ENCODE assay signal across 16 cellular contexts in genomic region chr9:127309715-127310114, GRCh38. TPM values are rescaled to one million over a fixed set of nuclear protein-coding genes. Genes with fewer than 3 reads are reported as not detected.
DNase-seq lines count a peak whose midpoint lies in the region; ATAC-seq and TF ChIP-seq lines count a peak whose summit lies in the region.
"Had no signal": no experiment of that assay in that cellular context is flagged by ENCODE, and none has a peak within 500 bp of the region (broad histone marks: within the 10 kb centered on the region; RNA-seq: fewer than 3 reads in every experiment).

No MANE protein-coding gene starts in this region.

- H3K27me3 ChIP-seq in heart left ventricle = no peaks in the 10 kb centered on the region
- no peaks in the 10 kb centered on the region for H3K27me3 ChIP-seq in ascending aorta
- H3K27me3 ChIP-seq in vagina = no peaks in the 10 kb centered on the region

- intact Hi-C loops in heart left ventricle (cut with DNase I) = loop anchor here in 7 of 10 donors (2.0 to 10.0 kb wide), 7 partner anchors 38 to 89 kb away; partner anchors contain the start of gene SLC2A8 (in 4 of the 7)
- intact Hi-C loops in Right ventricle myocardium inferior (cut with DNase I) = loop anchor here (2.0 to 10.0 kb wide), 2 partner anchors 51 to 115 kb away; partner anchors contain the start of gene ZNF79
- intact Hi-C loops in ascending aorta (cut with DNase I) = loop anchor here (2.0 to 5.0 kb wide), 2 partner anchors 52 to 87 kb away; partner anchors contain the start of gene SLC2A8
- intact Hi-C loops in vagina (cut with DNase I) = loop anchor here (10.0 kb wide), 1 partner anchor 75 kb away; no protein-coding TSS in a partner anchor

- no peak overlapping the region for H3K4me3 Mint-ChIP-seq in mesothelial cell of epicardium
- H3K4me3 Mint-ChIP-seq: CD8-positive, alpha-beta T cell had no signal

- H3K9me3 ChIP-seq in heart left ventricle (no peaks in the 10 kb centered on the region), ascending aorta (no peaks in the 10 kb centered on the region), vagina (no peaks in the 10 kb centered on the region)

- H3K4me1 Mint-ChIP-seq in mesothelial cell of epicardium = peaks cover 30% of the 10 kb centered on the region

- DNase-seq in heart left ventricle (no peak), Right ventricle myocardium inferior (ENCODE audit: missing footprints) (no peak), ascending aorta (ENCODE audit: low spot score in 2 of 2) (no peak), mesothelial cell of epicardium (ENCODE audit: low spot score in 2 of 2, unreplicated experiment in 2 of 2) (no peak), vagina (ENCODE audit: extremely low spot score in 2 of 2) (no peak), OCI-M2 (lab: John Stamatoyannopoulos, UW; ENCODE audit: unreplicated experiment) (no peak)
- DNase-seq in activated CD4-positive, alpha-beta T cell treated with anti-CD3 and anti-CD28 coated beads for 4 hours = no peak
- DNase-seq: CD8-positive, alpha-beta T cell; DND-41; KG1; NCI-H187; NCI-H2107; NCI-H510A; NCI-H82; PC-3; RPMI8226 had no signal

- H3K4me1 ChIP-seq in heart left ventricle (peaks cover 0 to 47% (median 30%) of the 10 kb centered on the region in 12 donors), ascending aorta (peaks cover 4 to 48% of the 10 kb centered on the region in 2 donors), vagina (peaks cover 29% of the 10 kb centered on the region)

- ATAC-seq in heart left ventricle (no peak), Right ventricle myocardium inferior (no peak)
- ATAC-seq: CD8-positive, alpha-beta T cell; PC-3 had no signal

- WGBS in heart left ventricle, 4 donors = 58 to 77% (median 65%) methylated on average over 4 of the region's 4 CpGs

- H3K36me3 Mint-ChIP-seq in mesothelial cell of epicardium = peaks cover 14% of the 10 kb centered on the region
- H3K36me3 Mint-ChIP-seq: CD8-positive, alpha-beta T cell had no signal

- H3K27ac Mint-ChIP-seq in mesothelial cell of epicardium = peak overlapping the region; percentile 41
- H3K27ac Mint-ChIP-seq: CD8-positive, alpha-beta T cell had no signal

- H3K27ac ChIP-seq in heart left ventricle = peak overlapping the region in 8 of 12 donors; percentile 19 to 68 (median 53)
- peak overlapping the region; percentile 43 to 78 for H3K27ac ChIP-seq in ascending aorta
- H3K27ac ChIP-seq in vagina = peak overlapping the region; percentile 35

- TF ChIP-seq POLR2A in heart left ventricle (IDR thresholded peaks at IDR 0.05) (no peak), vagina (IDR thresholded peaks at IDR 0.05) (no peak)

- TF ChIP-seq CTCF in heart left ventricle (IDR thresholded peaks at IDR 0.05) (no peak), ascending aorta (IDR thresholded peaks at IDR 0.05) (no peak), mesothelial cell of epicardium (IDR thresholded peaks at IDR 0.05; ENCODE audit: unreplicated experiment) (no peak), vagina (IDR thresholded peaks at IDR 0.05) (no peak)

- no peaks in the 10 kb centered on the region for H3K9me3 Mint-ChIP-seq in mesothelial cell of epicardium
- H3K9me3 Mint-ChIP-seq: CD8-positive, alpha-beta T cell had no signal

- H3K4me3 ChIP-seq in heart left ventricle (no peak overlapping the region), ascending aorta (no peak overlapping the region), vagina (no peak overlapping the region)

- H3K36me3 ChIP-seq in heart left ventricle (peaks cover 0 to 14% (median 3%) of the 10 kb centered on the region in 9 donors), ascending aorta (peaks cover 12 to 15% of the 10 kb centered on the region in 2 donors), vagina (no peaks in the 10 kb centered on the region)

- no peaks in the 10 kb centered on the region for H3K27me3 Mint-ChIP-seq in mesothelial cell of epicardium (ENCODE audit: low read depth)

RNA-seq across cellular contexts. Expression of gene GARNL3, which starts 45.1 kb away (rescaled TPM):
- total RNA-seq in heart left ventricle (10 to 100 TPM; 11.9 to 60.4 (median 26.0) TPM), Right ventricle myocardium inferior (13.1 TPM), ascending aorta (162 TPM), mesothelial cell of epicardium (51.1 to 51.5 TPM (median 51.1 TPM) in 3 replicates), vagina (31.4 TPM)
- 10 to 100 TPM in 1 of 2 donors, 1 to 10 TPM in 1; 7.1 to 14.9 TPM for polyA plus RNA-seq in heart left ventricle
